9 cellular contexts compared by ENCODE assay signal in the genomic region with DNA sequence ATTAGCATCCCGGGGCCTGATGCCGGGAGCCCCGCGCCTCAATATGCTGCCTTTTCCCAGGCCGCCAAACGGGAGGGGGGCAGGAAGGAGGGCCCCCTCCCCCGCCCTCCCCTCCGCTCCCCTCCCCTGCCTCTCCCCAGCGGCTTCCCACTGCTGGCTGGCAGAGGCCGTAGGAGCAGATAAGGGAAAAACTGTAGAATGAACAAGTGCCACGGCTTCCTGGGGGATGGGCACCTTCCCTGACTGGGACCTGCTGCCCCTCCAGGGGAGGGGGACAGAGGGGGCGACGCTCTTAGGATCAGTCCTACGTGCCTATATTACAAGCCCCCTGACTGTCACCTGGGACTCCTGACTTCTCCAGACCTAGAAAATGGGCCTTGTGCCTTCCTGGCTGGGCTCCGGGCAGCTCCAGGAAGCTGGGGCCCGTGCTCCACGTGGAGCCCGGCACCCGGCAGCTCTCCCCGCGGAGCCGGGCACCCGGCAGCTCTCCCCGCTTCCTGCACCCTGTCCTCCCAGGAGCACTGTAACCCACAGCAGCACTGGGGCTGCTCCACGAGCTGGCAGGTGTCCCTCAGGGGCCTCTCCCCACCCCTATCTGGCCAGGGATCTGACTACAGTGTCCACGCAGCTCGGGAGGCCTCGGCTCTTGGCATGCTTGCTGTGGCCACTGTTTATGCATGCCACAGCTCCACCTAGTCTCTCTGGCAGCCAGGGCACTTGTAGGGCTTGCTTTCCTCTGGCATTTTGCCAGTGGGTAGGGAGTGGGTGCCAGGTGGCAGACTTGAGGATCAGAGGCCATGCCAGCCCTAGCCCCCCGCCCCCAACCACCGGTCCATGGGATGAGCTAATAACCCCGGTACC. TPM values are rescaled to one million over a fixed set of nuclear protein-coding genes. Genes with fewer than 3 reads are reported as not detected.
DNase-seq lines count a peak whose midpoint lies in the region; ATAC-seq and TF ChIP-seq lines count a peak whose summit lies in the region.
"Had no signal": no experiment of that assay in that cellular context is flagged by ENCODE, and none has a peak within 500 bp of the region (broad histone marks: within the 10 kb centered on the region; RNA-seq: fewer than 3 reads in every experiment).

No MANE protein-coding gene starts in this region.

- ATAC-seq in central memory CD8-positive, alpha-beta T cell (replicated peaks; ENCODE audit: extremely low read depth, poor library complexity, severe bottlenecking), result no peak
- no peak for ATAC-seq in GM18909 (IDR thresholded peaks at IDR 0.05; ENCODE audit: poor library complexity, unreplicated experiment)

- H3K4me3 Mint-ChIP-seq in central memory CD8-positive, alpha-beta T cell, result peak overlapping the region; percentile 51
- no peak overlapping the region for H3K4me3 Mint-ChIP-seq in mesothelial cell of epicardium
- H3K4me3 Mint-ChIP-seq: T-helper 1 cell treated with Interleukin-12 subunit alpha and Interleukin-12 subunit beta and Interleukin-4 antibody, amounts not matched to agents 30 μg/mL and 1 μg/mL, for 36 hours had no signal

- peaks cover 10% of the 10 kb centered on the region for H3K4me1 Mint-ChIP-seq in central memory CD8-positive, alpha-beta T cell
- H3K4me1 Mint-ChIP-seq in mesothelial cell of epicardium, result peaks cover 22% of the 10 kb centered on the region

- H3K9me3 Mint-ChIP-seq in central memory CD8-positive, alpha-beta T cell, result no peaks in the 10 kb centered on the region
- no peaks in the 10 kb centered on the region for H3K9me3 Mint-ChIP-seq in mesothelial cell of epicardium
- H3K9me3 Mint-ChIP-seq: T-helper 1 cell treated with Interleukin-12 subunit alpha and Interleukin-12 subunit beta and Interleukin-4 antibody, amounts not matched to agents 30 μg/mL and 1 μg/mL, for 36 hours had no signal

- H3K27me3 Mint-ChIP-seq in central memory CD8-positive, alpha-beta T cell, result peaks cover 25% of the 10 kb centered on the region
- peaks cover 76% of the 10 kb centered on the region for H3K27me3 Mint-ChIP-seq in mesothelial cell of epicardium (ENCODE audit: low read depth)

- DNase-seq in DMS53 treated with DMSO at 0.1 percent for 48 hours (lab: John Stamatoyannopoulos, UW; ENCODE audit: unreplicated experiment) (peak; percentile 12), NCI-H1105 treated with DMSO at 0.1 percent for 48 hours (lab: John Stamatoyannopoulos, UW) (peak; percentile 73), renal cortical epithelial cell (ENCODE audit: low read depth) (peak; percentile 41), NCI-H146 (lab: John Stamatoyannopoulos, UW) (no peak), mesothelial cell of epicardium (ENCODE audit: low spot score in 2 of 2, unreplicated experiment in 2 of 2) (no peak), epidermal melanocyte (ENCODE audit: insufficient read length, low spot score) (no peak)
- DNase-seq in central memory CD8-positive, alpha-beta T cell (ENCODE audit: low spot score in 2 of 2), result no peak

- H3K36me3 Mint-ChIP-seq in central memory CD8-positive, alpha-beta T cell (ENCODE audit: insufficient read depth), result peaks cover 3% of the 10 kb centered on the region
- H3K36me3 Mint-ChIP-seq in mesothelial cell of epicardium, result no peaks in the 10 kb centered on the region

- no peak for TF ChIP-seq CTCF in mesothelial cell of epicardium (IDR thresholded peaks at IDR 0.05; ENCODE audit: unreplicated experiment)

- H3K27ac Mint-ChIP-seq in central memory CD8-positive, alpha-beta T cell (ENCODE audit: low read depth), result no peak overlapping the region
- H3K27ac Mint-ChIP-seq in mesothelial cell of epicardium, result no peak overlapping the region
- H3K27ac Mint-ChIP-seq: T-helper 1 cell treated with Interleukin-12 subunit alpha and Interleukin-12 subunit beta and Interleukin-4 antibody, amounts not matched to agents 30 μg/mL and 1 μg/mL, for 36 hours had no signal

RNA-seq across cellular contexts. Expression of a gene that starts 0.7 kb away (rescaled TPM):
- total RNA-seq in renal cortical epithelial cell, result not detected in 2 replicates
- not detected in 3 replicates for total RNA-seq in mesothelial cell of epicardium

RNA-seq across cellular contexts. Expression of a gene that starts 4.3 kb away (rescaled TPM):
- total RNA-seq in renal cortical epithelial cell, result 14.6 and 20.3 TPM in 2 replicates
- 43.1 to 50.8 TPM (median 45.4 TPM) in 3 replicates for total RNA-seq in mesothelial cell of epicardium

RNA-seq across cellular contexts. Expression of a gene that starts 25.4 kb away (rescaled TPM):
- total RNA-seq in renal cortical epithelial cell, result 17.6 and 19.8 TPM in 2 replicates
- 1.1 to 1.3 TPM (median 1.2 TPM) in 3 replicates for total RNA-seq in mesothelial cell of epicardium

RNA-seq across cellular contexts. Expression of a gene that starts 54.6 kb away (rescaled TPM):
- 0.05 and 0.17 TPM in 2 replicates for total RNA-seq in renal cortical epithelial cell
- 1.7 to 2.1 TPM (median 1.8 TPM) in 3 replicates for total RNA-seq in mesothelial cell of epicardium

RNA-seq across cellular contexts. Expression of a gene that starts 55.8 kb away (rescaled TPM):
- 21.0 and 27.1 TPM in 2 replicates for total RNA-seq in renal cortical epithelial cell
- 33.4 to 37.1 TPM (median 34.7 TPM) in 3 replicates for total RNA-seq in mesothelial cell of epicardium

Comparison
In these comparisons a context has a peak if more than half of its experiments do, and no peak if none do; other contexts are left out.
1. DNase-seq: peak in DMS53 treated with DMSO at 0.1 percent for 48 hours (single experiment), NCI-H1105 treated with DMSO at 0.1 percent for 48 hours (single experiment) and renal cortical epithelial cell (single experiment); none in central memory CD8-positive, alpha-beta T cell (0 of 2), NCI-H146 (single experiment), mesothelial cell of epicardium (0 of 2) and epidermal melanocyte (single experiment).